10 cellular contexts compared by ENCODE assay signal in the genomic region with DNA sequence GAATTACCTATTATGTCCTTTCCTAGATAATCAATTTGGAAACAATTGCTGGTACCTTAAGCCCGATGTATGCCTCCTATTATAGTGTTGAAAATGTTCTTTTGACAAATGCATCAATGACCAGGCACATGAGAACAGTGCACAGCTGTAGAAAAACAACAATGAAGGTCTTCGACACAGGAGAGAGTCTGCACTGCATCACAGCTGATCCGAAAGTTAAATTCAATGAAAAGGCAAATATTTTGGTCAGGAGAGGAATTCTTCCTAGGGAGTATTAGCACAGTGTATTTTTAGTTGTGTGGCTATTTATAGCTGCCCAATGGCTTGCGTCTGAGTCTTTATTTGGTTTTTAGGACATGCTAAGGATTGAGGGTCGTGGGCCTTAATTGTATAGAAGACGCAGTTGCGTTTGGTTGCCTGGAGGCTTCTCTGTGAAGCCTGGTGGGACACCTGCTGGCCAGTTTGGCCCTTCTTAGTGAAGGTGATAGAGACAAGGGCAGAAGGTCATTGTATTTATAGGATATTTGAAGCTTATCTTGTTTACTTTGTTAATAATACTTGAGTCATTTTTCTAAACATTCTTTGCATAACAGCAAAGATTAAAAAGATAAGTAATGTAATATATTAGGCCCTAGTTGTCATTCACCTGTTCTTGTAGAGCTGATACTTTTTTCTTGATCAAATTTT.
DNase-seq lines count a peak whose midpoint lies in the region; ATAC-seq and TF ChIP-seq lines count a peak whose summit lies in the region.
"Had no signal": no experiment of that assay in that cellular context is flagged by ENCODE, and none has a peak within 500 bp of the region (broad histone marks: within the 10 kb centered on the region; RNA-seq: fewer than 3 reads in every experiment).

No MANE protein-coding gene starts in this region.

- H3K27me3 ChIP-seq in WERI-Rb-1 (ENCODE audit: insufficient read depth, low read depth, severe bottlenecking), result no peaks in the 10 kb centered on the region

- no peak for ATAC-seq in GM21360 (IDR thresholded peaks at IDR 0.05; ENCODE audit: unreplicated experiment)
- ATAC-seq in effector memory CD8-positive, alpha-beta T cell (replicated peaks), result no peak

- in situ Hi-C loops in ACHN (cut with HindIII; ENCODE audit: low pct_ligation_motif_present, low pct_unique_long_range_greater_than_20kb, low sequenced_read_pairs), result no loop called here
- in situ Hi-C loops in GM13976 (cut with MboI; ENCODE audit: low sequenced_read_pairs, unreplicated experiment), result no loop called here

- H3K9me3 Mint-ChIP-seq in effector memory CD8-positive, alpha-beta T cell, result peaks cover 0 to 6% of the 10 kb centered on the region in 2 donors

- no peaks in the 10 kb centered on the region for H3K27me3 Mint-ChIP-seq in effector memory CD8-positive, alpha-beta T cell

- TF ChIP-seq CTCF in GM13976 (IDR thresholded peaks at IDR 0.05; ENCODE audit: borderline replicate concordance, control extremely low read depth, extremely low read depth, insufficient read depth, missing control alignments), result peak; percentile 40
- TF ChIP-seq CTCF in WERI-Rb-1 (IDR thresholded peaks at IDR 0.05; ENCODE audit: low read depth, low read length), result peak; percentile 66

- no peak overlapping the region for H3K27ac ChIP-seq in WERI-Rb-1

- peaks cover 8% of the 10 kb centered on the region for H3K9me3 ChIP-seq in WERI-Rb-1 (ENCODE audit: severe bottlenecking)

- peak overlapping the region in 1 of 2 donors; percentile 22 for H3K27ac Mint-ChIP-seq in effector memory CD8-positive, alpha-beta T cell

- H3K4me3 Mint-ChIP-seq in effector memory CD8-positive, alpha-beta T cell, result no peak overlapping the region

- H3K4me3 ChIP-seq in WERI-Rb-1 (ENCODE audit: low read depth, low read length), result no peak overlapping the region

- peak; percentile 9 for DNase-seq in ACHN
- DNase-seq in GM13976 (ENCODE audit: low spot score), result no peak
- DNase-seq in WERI-Rb-1, result peak; percentile 56
- peak; percentile 52 for DNase-seq in iPS-NIHi7 (ENCODE audit: extremely low spot score)
- no peak for DNase-seq in activated T-cell treated with anti-CD3 and anti-CD28 coated beads, Interleukin-2, amount 50 U/mL, for 48 hours
- no peak for DNase-seq in effector memory CD8-positive, alpha-beta T cell
- DNase-seq in NCI-H510A treated with DMSO at 0.1 percent for 48 hours (lab: John Stamatoyannopoulos, UW), result no peak
- DNase-seq: NCI-H2171, occipital lobe had no signal

- H3K4me1 Mint-ChIP-seq in effector memory CD8-positive, alpha-beta T cell (ENCODE audit: low read depth in 2 of 2), result peaks cover 42 to 63% of the 10 kb centered on the region in 2 donors

- H3K36me3 Mint-ChIP-seq in effector memory CD8-positive, alpha-beta T cell (ENCODE audit: insufficient read depth), result no peaks in the 10 kb centered on the region

- H3K36me3 ChIP-seq in WERI-Rb-1, result no peaks in the 10 kb centered on the region

Comparison
In these comparisons a context has a peak if more than half of its experiments do, and no peak if none do; other contexts are left out.
1. DNase-seq: peak in ACHN (single experiment), WERI-Rb-1 (single experiment) and iPS-NIHi7 (single experiment); none in GM13976 (single experiment), activated T-cell treated with anti-CD3 and anti-CD28 coated beads, Interleukin-2, amount 50 U/mL, for 48 hours (0 of 2), effector memory CD8-positive, alpha-beta T cell (0 of 3) and NCI-H510A treated with DMSO at 0.1 percent for 48 hours (single experiment).